In genomic region chr19:3804429-3804828, GRCh38 we compare ENCODE assay signal across 1 cellular context.
A peak's percentile ranks its signal among the peaks of the same experiment; 100 is the strongest.
TF ChIP-seq lines count a peak whose summit lies in the region.

No MANE protein-coding gene starts in this region.

TF ChIP-seq in K562, 482 proteins besides CTCF, POLR2A, EP300 and RAD21:
- TF ChIP-seq MGA (IDR thresholded peaks at IDR 0.05) (no peak), USF2 (CRISPR knock-in tag; IDR thresholded peaks at IDR 0.05) (0 out of 2 replicates have a peak, but pooled peaks have one; percentile 7)
